In genomic region chr4:151153585-151153984, GRCh38 we compare ENCODE assay signal across 19 cellular contexts.
"Had no signal": no experiment of that assay in that cellular context is flagged by ENCODE, and none has a peak within 500 bp of the region (broad histone marks: within the 10 kb centered on the region; RNA-seq: fewer than 3 reads in every experiment).

No MANE protein-coding gene starts in this region.

- H3K4me3 Mint-ChIP-seq: natural killer cell, neural crest cell, type B pancreatic cell had no signal

- H3K4me1 Mint-ChIP-seq: natural killer cell, neural crest cell had no signal

- H3K9me3 Mint-ChIP-seq: natural killer cell had no signal

- ATAC-seq: natural killer cell, right cardiac atrium had no signal

- FAIRE-seq: colon, endothelial cell of umbilical vein, kidney, small intestine had no signal

- H3K27me3 Mint-ChIP-seq: type B pancreatic cell had no signal

- H3K36me3 ChIP-seq: ovary had no signal

- H3K4me3 ChIP-seq: hepatocyte, ovary, thyroid gland, vagina had no signal

- H3K27ac ChIP-seq: hepatocyte, ovary, thyroid gland, vagina had no signal

- H3K36me3 Mint-ChIP-seq: natural killer cell had no signal

- H3K4me1 ChIP-seq: thyroid gland, vagina had no signal

- H3K9me3 ChIP-seq: ovary, thyroid gland, vagina had no signal

- H3K27ac Mint-ChIP-seq: natural killer cell, type B pancreatic cell had no signal

- DNase-seq: dermis blood vessel endothelial cell; erythroblast; foreskin melanocyte; head of caudate nucleus; kidney; natural killer cell; ovary; right cardiac atrium; small intestine; stimulated activated CD4-positive, alpha-beta T cell treated with anti-CD3 and anti-CD28 coated beads, Interleukin-12 subunit alpha, Interleukin-12 subunit beta, amount 100 ng/mL, for 4 hours; stimulated activated CD4-positive, alpha-beta T cell treated with anti-CD3 and anti-CD28 coated beads, Interleukin-2, amount 100 ng/mL, for 48 hours; stimulated activated naive CD4-positive, alpha-beta T cell treated with Interleukin-2 at 50 U/mL for 16 hours; thyroid gland had no signal
